1 cellular context compared by ENCODE assay signal in the genomic region with DNA sequence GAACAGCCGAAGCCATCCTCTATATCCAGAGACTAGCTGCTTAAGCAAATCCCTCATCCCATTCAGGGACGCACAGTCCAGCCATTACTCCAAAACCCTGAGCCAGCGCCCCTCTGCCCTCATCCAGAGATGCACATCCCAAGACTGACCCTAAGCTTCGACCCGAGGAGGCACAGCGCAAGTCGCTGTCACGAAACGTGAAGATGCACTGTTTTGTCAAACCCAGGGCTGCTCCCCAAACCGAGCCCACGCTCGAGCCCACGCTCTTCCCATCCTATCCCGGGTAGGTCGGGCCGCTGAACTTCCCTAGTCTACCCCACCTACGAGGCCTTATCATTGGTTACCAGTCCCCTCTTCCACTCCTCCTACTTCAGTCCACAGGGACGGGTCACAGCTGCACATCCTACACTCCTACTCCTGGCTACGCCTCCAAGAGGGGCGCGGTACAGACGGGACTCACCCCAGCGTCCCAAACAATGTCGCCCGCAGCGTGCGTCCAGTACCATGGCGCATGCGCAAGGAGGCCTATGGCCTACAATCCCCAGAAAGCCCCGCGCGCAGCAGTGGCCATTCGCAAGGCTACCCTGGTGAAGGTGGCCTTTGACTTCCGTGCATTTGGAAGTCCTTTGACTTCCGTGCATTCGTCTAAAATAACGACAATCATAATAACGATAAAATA.
TF ChIP-seq lines count a peak whose summit lies in the region.

Gene ZNF285 (minus strand): TSS at position 501 of the 679 bp plus-strand sequence. CDS start 4,395 bp downstream, outside the sequence.

TF ChIP-seq in GM12878, 131 proteins besides CTCF, POLR2A, EP300 and RAD21 (continued from another document):
- TF ChIP-seq MTA3 (IDR thresholded peaks at IDR 0.05; ENCODE audit: borderline replicate concordance, low read length) (no peak), CUX1 (IDR thresholded peaks at IDR 0.05; ENCODE audit: insufficient replicate concordance, low read depth, low read length) (no peak), CBX5 (IDR thresholded peaks at IDR 0.05; ENCODE audit: low read depth) (no peak), FOXM1 (IDR thresholded peaks at IDR 0.05; ENCODE audit: low read depth, low read length) (no peak), MTA2 (IDR thresholded peaks at IDR 0.05; ENCODE audit: low read depth) (no peak), E2F8 (IDR thresholded peaks at IDR 0.05; ENCODE audit: low read depth, partially characterized antibody) (no peak), CHD4 (IDR thresholded peaks at IDR 0.05) (no peak), RBBP5 (conservative IDR thresholded peaks at IDR 0.05) (no peak), BHLHE40 (IDR thresholded peaks at IDR 0.05; ENCODE audit: borderline replicate concordance in 1 of 2, low read depth in 2 of 2, low read length in 1 of 2) (no peak), TARDBP (IDR thresholded peaks at IDR 0.05; ENCODE audit: borderline replicate concordance) (no peak), TAF1 (IDR thresholded peaks at IDR 0.05; ENCODE audit: borderline replicate concordance, low read depth, low read length) (no peak), MYB (IDR thresholded peaks at IDR 0.05; ENCODE audit: borderline replicate concordance, low read depth, low read length) (no peak), NR2C1 (IDR thresholded peaks at IDR 0.05) (peak; percentile 69), ETV6 (conservative IDR thresholded peaks at IDR 0.05 in 1 of 2, IDR thresholded peaks at IDR 0.05 in 1 of 2; ENCODE audit: borderline replicate concordance in 1 of 2, low read depth in 1 of 2) (no peak), NBN (IDR thresholded peaks at IDR 0.05) (no peak), YBX1 (IDR thresholded peaks at IDR 0.05) (no peak), HCFC1 (IDR thresholded peaks at IDR 0.05; ENCODE audit: low read length) (peak; percentile 47), RAD51 (IDR thresholded peaks at IDR 0.05) (no peak), ASH2L (IDR thresholded peaks at IDR 0.05; ENCODE audit: borderline replicate concordance, low read depth) (no peak), IRF4 (IDR thresholded peaks at IDR 0.05; ENCODE audit: low read depth, low read length) (no peak), RCOR1 (conservative IDR thresholded peaks at IDR 0.05; ENCODE audit: low read depth, low read length) (no peak), FOS (IDR thresholded peaks at IDR 0.05; ENCODE audit: borderline replicate concordance, extremely low read depth, insufficient read length) (no peak), YY1 (IDR thresholded peaks at IDR 0.05; ENCODE audit: low read depth, low read length) (peak; percentile 69), BRCA1 (IDR thresholded peaks at IDR 0.05; ENCODE audit: low read depth, low read length) (no peak), SPI1 (IDR thresholded peaks at IDR 0.05; ENCODE audit: borderline replicate concordance, insufficient read depth, low read depth, low read length) (no peak), RUNX3 (IDR thresholded peaks at IDR 0.05; ENCODE audit: low read length) (no peak), SUPT20H (IDR thresholded peaks at IDR 0.05; ENCODE audit: borderline replicate concordance, control insufficient read depth, low read depth, low read length) (no peak), KDM1A (IDR thresholded peaks at IDR 0.05; ENCODE audit: borderline replicate concordance) (no peak), SIX5 (IDR thresholded peaks at IDR 0.05; ENCODE audit: low read depth, low read length, severe bottlenecking) (peak; percentile 32), ZBTB4 (CRISPR knock-in tag; IDR thresholded peaks at IDR 0.05) (no peak), SP1 (IDR thresholded peaks at IDR 0.05; ENCODE audit: low read depth, low read length) (no peak), RB1 (IDR thresholded peaks at IDR 0.05; ENCODE audit: borderline replicate concordance) (no peak), IKZF1 (conservative IDR thresholded peaks at IDR 0.05) (no peak)
- TF ChIP-seq, protein P1, sequence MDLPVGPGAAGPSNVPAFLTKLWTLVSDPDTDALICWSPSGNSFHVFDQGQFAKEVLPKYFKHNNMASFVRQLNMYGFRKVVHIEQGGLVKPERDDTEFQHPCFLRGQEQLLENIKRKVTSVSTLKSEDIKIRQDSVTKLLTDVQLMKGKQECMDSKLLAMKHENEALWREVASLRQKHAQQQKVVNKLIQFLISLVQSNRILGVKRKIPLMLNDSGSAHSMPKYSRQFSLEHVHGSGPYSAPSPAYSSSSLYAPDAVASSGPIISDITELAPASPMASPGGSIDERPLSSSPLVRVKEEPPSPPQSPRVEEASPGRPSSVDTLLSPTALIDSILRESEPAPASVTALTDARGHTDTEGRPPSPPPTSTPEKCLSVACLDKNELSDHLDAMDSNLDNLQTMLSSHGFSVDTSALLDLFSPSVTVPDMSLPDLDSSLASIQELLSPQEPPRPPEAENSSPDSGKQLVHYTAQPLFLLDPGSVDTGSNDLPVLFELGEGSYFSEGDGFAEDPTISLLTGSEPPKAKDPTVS (IDR thresholded peaks at IDR 0.05; ENCODE audit: low read depth, low read length): no peak
TF ChIP-seq in GM12878: peak in this region for 5.
